8 cellular contexts compared by ENCODE assay signal in the genomic region with DNA sequence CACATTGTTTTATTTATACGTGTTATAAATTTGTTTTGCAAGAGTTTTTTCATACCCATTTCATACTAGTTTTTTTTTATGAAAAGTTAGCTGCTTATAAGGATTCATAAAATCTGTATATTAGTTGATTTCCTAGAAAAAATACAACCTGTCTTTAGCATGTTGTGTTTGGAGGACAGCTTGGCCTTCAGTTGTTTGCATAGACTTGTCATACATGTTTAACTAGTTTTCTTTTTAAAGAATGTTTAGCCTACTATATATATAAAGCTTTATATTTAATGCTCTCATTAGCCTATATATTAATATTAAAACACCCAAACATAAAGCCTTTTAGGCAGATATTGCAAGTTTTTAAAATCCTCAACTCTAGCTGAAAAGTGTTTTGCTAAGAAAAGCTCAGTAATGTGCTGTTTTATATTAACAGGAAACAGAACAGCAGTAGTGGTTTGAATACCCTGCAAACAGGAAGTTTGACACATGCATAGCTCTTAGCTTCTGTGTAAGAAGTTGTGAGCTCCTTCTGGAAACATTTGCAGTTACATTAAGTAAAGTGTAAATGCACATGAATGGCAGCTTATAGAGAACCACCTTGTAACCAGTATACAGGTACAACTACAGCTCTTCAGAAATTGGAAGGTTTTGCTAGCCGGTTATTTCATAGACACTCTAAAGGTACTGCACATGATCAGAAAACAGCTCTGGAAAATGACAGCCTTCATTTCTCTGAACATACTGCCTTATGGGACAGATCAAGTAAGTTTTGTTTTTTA. TPM values are rescaled to one million over a fixed set of nuclear protein-coding genes. Genes with fewer than 3 reads are reported as not detected.
DNase-seq lines count a peak whose midpoint lies in the region; ATAC-seq, FAIRE-seq and TF ChIP-seq lines count a peak whose summit lies in the region.

A gene (plus strand): TSS at position 476 of the 770 bp plus-strand sequence. CDS start 91 bp downstream, at position 567.

- H4K20me1 ChIP-seq in DND-41 (ENCODE audit: insufficient read depth, low read length), result no peaks in the 10 kb centered on the region

- H3K27me3 ChIP-seq in DND-41 (ENCODE audit: insufficient read depth, low read length, poor library complexity), result no peaks in the 10 kb centered on the region

- H3K4me1 ChIP-seq in DND-41 (ENCODE audit: insufficient read depth, low read length), result peaks cover 43% of the 10 kb centered on the region

- ATAC-seq in DND-41 (ENCODE audit: insufficient read depth, low read depth) (peak; percentile 94), HG03565 (IDR thresholded peaks at IDR 0.05; ENCODE audit: unreplicated experiment) (peak; percentile 90)

- peak within 1 kb of the TSS; percentile 81 for H3K9ac ChIP-seq in DND-41 (ENCODE audit: low read depth, low read length)

- peak within 1 kb of the TSS; percentile 79 for H3K4me2 ChIP-seq in DND-41 (ENCODE audit: insufficient read depth, low read length)

- H3K27ac ChIP-seq in DND-41 (ENCODE audit: low read length) (peak within 1 kb of the TSS; percentile 97), VCaP (peak within 1 kb of the TSS; percentile 88)

- no peak for FAIRE-seq in frontal cortex (lab: Jason Lieb, UNC)

- peak within 1 kb of the TSS; percentile 69 to 72 for H3K4me3 ChIP-seq in DND-41 (ENCODE audit: low read depth in 1 of 2, low read length in 2 of 2)

- TF ChIP-seq CTCF in DND-41 (IDR thresholded peaks at IDR 0.05; ENCODE audit: borderline replicate concordance, extremely low read depth, low read length, poor library complexity, severe bottlenecking), result no peak
- no peak for TF ChIP-seq CTCF in GM20000 (IDR thresholded peaks at IDR 0.05; ENCODE audit: extremely low read depth, missing control alignments)
- no peak for TF ChIP-seq CTCF in VCaP (conservative IDR thresholded peaks at IDR 0.05)

- peak within 1 kb of the TSS; percentile 68 for H2AFZ ChIP-seq in DND-41 (ENCODE audit: low read depth, low read length)

- no peaks in the 10 kb centered on the region for H3K9me3 ChIP-seq in DND-41 (ENCODE audit: insufficient read depth, low read length, severe bottlenecking)

- peaks cover 3% of the 10 kb centered on the region; the same call in 1 of the 2 replicates for H3K36me3 ChIP-seq in DND-41 (ENCODE audit: insufficient read depth, low read length)

- H3K79me2 ChIP-seq in DND-41 (ENCODE audit: insufficient read depth, low read length), result peaks cover 54% of the 10 kb centered on the region

- peak; percentile 38 for DNase-seq in DND-41
- peak; percentile 6 for DNase-seq in GM20000 (ENCODE audit: low spot score)
- DNase-seq in frontal cortex (ENCODE audit: low spot score in 2 of 2), result no peak
- DNase-seq in pulmonary artery endothelial cell (ENCODE audit: low read depth, low spot score), result peak; percentile 50
- no peak for DNase-seq in cerebellar nuclear complex (lab: John Stamatoyannopoulos, UW)
- no peak for DNase-seq in iPS-NIHi7 (ENCODE audit: extremely low spot score)

RNA-seq across cellular contexts. Expression of the gene that starts here (rescaled TPM):
- total RNA-seq in frontal cortex, result 849 TPM
- total RNA-seq in pulmonary artery endothelial cell, result 53.1 and 67.4 TPM in 2 replicates

Comparison
In these comparisons a context has a peak if more than half of its experiments do, and no peak if none do; other contexts are left out.
1. RNA of the gene that starts here (total RNA-seq): 849 TPM in frontal cortex (single experiment); 53.1 to 67.4 TPM in pulmonary artery endothelial cell; every median in the first group is over 10 times any median in the second.
2. DNase-seq: peak in DND-41 (single experiment), GM20000 (single experiment) and pulmonary artery endothelial cell (single experiment); none in frontal cortex (0 of 2), cerebellar nuclear complex (0 of 2) and iPS-NIHi7 (single experiment).